ENCODE assay signal across 11 cellular contexts in the genomic region with DNA sequence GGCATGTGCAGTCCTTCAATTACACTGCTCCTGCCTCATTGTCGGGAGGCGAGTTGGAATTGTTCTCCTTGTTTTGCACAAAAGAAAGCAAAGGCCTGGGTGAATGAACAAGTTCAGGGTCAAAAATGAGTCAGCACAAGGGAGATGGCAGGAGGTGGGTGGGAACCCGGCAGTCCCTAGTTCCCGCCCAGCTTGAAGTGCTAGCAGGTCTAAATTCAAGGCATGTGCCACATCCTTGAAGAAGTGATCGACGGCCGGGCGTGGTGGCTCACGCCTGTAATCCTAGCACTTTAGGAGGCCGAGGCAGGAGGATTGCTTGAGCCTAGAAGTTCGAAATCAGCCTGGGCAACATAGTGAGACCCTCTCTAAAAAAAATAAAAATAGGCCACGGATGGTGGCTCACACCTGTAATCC. TPM values are rescaled to one million over a fixed set of nuclear protein-coding genes. Genes with fewer than 3 reads are reported as not detected.
DNase-seq lines count a peak whose midpoint lies in the region; FAIRE-seq and TF ChIP-seq lines count a peak whose summit lies in the region.
"Had no signal": no experiment of that assay in that cellular context is flagged by ENCODE, and none has a peak within 500 bp of the region (broad histone marks: within the 10 kb centered on the region; RNA-seq: fewer than 3 reads in every experiment).

No MANE protein-coding gene starts in this region.

- DNase-seq in A172 (ENCODE audit: low spot score) (peak; percentile 76), HTR-8/SVneo (ENCODE audit: insufficient read length, low spot score) (peak; percentile 81), astrocyte of the hippocampus (ENCODE audit: low read depth, low spot score) (peak; percentile 50), kidney epithelial cell (ENCODE audit: low read depth) (peak; percentile 52), activated gamma-delta T cell treated with Interleukin-2 at 50 U/mL for 16 hours (no peak), GM12892 (ENCODE audit: insufficient read length) (no peak), HFFc6 (no peak), NCI-H1048 (lab: John Stamatoyannopoulos, UW) (no peak)
- DNase-seq: NCI-H2171 had no signal

- H3K27me3 ChIP-seq in kidney epithelial cell (ENCODE audit: control insufficient read depth, insufficient read depth, low read length), result no peaks in the 10 kb centered on the region

- H3K27me3 Mint-ChIP-seq in HFFc6 (ENCODE audit: insufficient read depth), result peaks cover 6% of the 10 kb centered on the region; the same call in 1 of the 2 replicates

- H3K36me3 ChIP-seq in kidney epithelial cell (ENCODE audit: control insufficient read depth, insufficient read depth, low read length), result no peaks in the 10 kb centered on the region

- no peaks in the 10 kb centered on the region for H3K9me3 Mint-ChIP-seq in HFFc6
- H3K9me3 Mint-ChIP-seq: mesothelial cell of epicardium; T-helper 2 cell treated with Interferon-gamma antibody and Interleukin-4, amounts not matched to agents 5 μg/mL and 100 μg/mL, for 36 hours had no signal

- H3K4me1 Mint-ChIP-seq in HFFc6 (ENCODE audit: low read depth), result peaks cover 16% of the 10 kb centered on the region
- H3K4me1 Mint-ChIP-seq: mesothelial cell of epicardium had no signal

- H3K27ac Mint-ChIP-seq in HFFc6, result no peak overlapping the region
- H3K27ac Mint-ChIP-seq: mesothelial cell of epicardium; T-helper 2 cell treated with Interferon-gamma antibody and Interleukin-4, amounts not matched to agents 5 μg/mL and 100 μg/mL, for 36 hours had no signal

- no peak overlapping the region for H3K4me3 Mint-ChIP-seq in HFFc6
- H3K4me3 Mint-ChIP-seq: mesothelial cell of epicardium; T-helper 2 cell treated with Interferon-gamma antibody and Interleukin-4, amounts not matched to agents 5 μg/mL and 100 μg/mL, for 36 hours had no signal

- no peaks in the 10 kb centered on the region for H3K36me3 Mint-ChIP-seq in HFFc6 (ENCODE audit: low read depth)
- H3K36me3 Mint-ChIP-seq: mesothelial cell of epicardium had no signal

- no peak for TF ChIP-seq CTCF in kidney epithelial cell (IDR thresholded peaks at IDR 0.05; ENCODE audit: insufficient read depth, low read length, poor library complexity, severe bottlenecking)
- TF ChIP-seq CTCF in HFFc6 (IDR thresholded peaks at IDR 0.05), result no peak

- no peak overlapping the region for H3K4me3 ChIP-seq in kidney epithelial cell (ENCODE audit: low read depth, low read length)

- FAIRE-seq in HTR-8/SVneo (lab: Jason Lieb, UNC), result peak; percentile 4
- FAIRE-seq in GM12892 (lab: Jason Lieb, UNC), result no peak

- no peak for TF ChIP-seq POLR2A in GM12892 (IDR thresholded peaks at IDR 0.05; ENCODE audit: low read depth, low read length)

RNA-seq across cellular contexts. Expression of a gene that starts 34.3 kb away (rescaled TPM):
- total RNA-seq in A172 (2014; rRNA removed; shearing (Covaris generic)), result 56.9 and 60.6 TPM in 2 replicates
- 36.7 and 36.9 TPM in 2 replicates for total RNA-seq in kidney epithelial cell
- 36.9 TPM for polyA plus RNA-seq in GM12892 (2012; ENCODE audit: missing spikeins)
- 10 to 100 TPM; 37.8 to 46.5 (median 45.2) TPM for total RNA-seq in HFFc6 (2021; fragmentation: NEBNext Ultra II Directional; extraction: Animal tissue kit (Norgen Biotek cat#: 25700))

Comparison
In these comparisons a context has a peak if more than half of its experiments do, and no peak if none do; other contexts are left out.
1. DNase-seq: peak in A172 (single experiment), HTR-8/SVneo (single experiment), astrocyte of the hippocampus (single experiment) and kidney epithelial cell (single experiment); none in activated gamma-delta T cell treated with Interleukin-2 at 50 U/mL for 16 hours (single experiment), GM12892 (single experiment), HFFc6 (single experiment) and NCI-H1048 (single experiment).